Comparison of ENCODE assay signal across 1 cellular context in genomic region chr3:139394116-139394515, GRCh38.
TF ChIP-seq lines count a peak whose summit lies in the region.

No MANE protein-coding gene starts in this region.

TF ChIP-seq in K562, 482 proteins besides CTCF, POLR2A, EP300 and RAD21 (continued from another document):
- TF ChIP-seq RCOR1 (IDR thresholded peaks at IDR 0.05; ENCODE audit: borderline replicate concordance in 1 of 2, low read depth in 2 of 2, low read length in 2 of 2) (0 out of 4 replicates have a peak, but pooled peaks of 1 of the 2 experiments have one; percentile 10), MEIS2 (IDR thresholded peaks at IDR 0.05; ENCODE audit: partially characterized antibody) (peak; percentile 64), CEBPG (CRISPR knock-in tag; IDR thresholded peaks at IDR 0.05) (no peak), CEBPG (tag; conservative IDR thresholded peaks at IDR 0.05 in 1 of 2, IDR thresholded peaks at IDR 0.05 in 1 of 2) (peak; percentile 84 to 93), ZNF75A (CRISPR knock-in tag; IDR thresholded peaks at IDR 0.05) (no peak), RNF2 (IDR thresholded peaks at IDR 0.05) (peak; percentile 21; the same call in 1 of the 2 replicates), KLF16 (IDR thresholded peaks at IDR 0.05) (peak; percentile 2; the same call in 1 of the 2 replicates), TCF7 (IDR thresholded peaks at IDR 0.05; ENCODE audit: borderline replicate concordance) (no peak), MEF2D (tag; conservative IDR thresholded peaks at IDR 0.05; ENCODE audit: low read depth) (0 out of 2 replicates have a peak, but pooled peaks have one; percentile 34), USF2 (CRISPR knock-in tag; IDR thresholded peaks at IDR 0.05) (peak; percentile 36; the same call in 1 of the 2 replicates)
